In genomic region chr4:88219099-88219498, GRCh38 we compare ENCODE assay signal across 8 cellular contexts.
DNase-seq lines count a peak whose midpoint lies in the region; ATAC-seq and TF ChIP-seq lines count a peak whose summit lies in the region.

No MANE protein-coding gene starts in this region.

- H3K4me3 ChIP-seq in LNCaP clone FGC (ENCODE audit: low read depth, low read length), result no peak overlapping the region
- no peak overlapping the region for H3K4me3 ChIP-seq in effector memory CD4-positive, alpha-beta T cell (ENCODE audit: insufficient read depth, low read depth, low read length, poor library complexity, severe bottlenecking)

- peaks cover 0 to 5% (median 0%) of the 10 kb centered on the region in 3 donors for H3K27me3 Mint-ChIP-seq in naive B cell

- H3K4me3 Mint-ChIP-seq in naive B cell, result no peak overlapping the region

- in situ Hi-C loops in Caki2 (cut with HindIII; ENCODE audit: low pct_unique_long_range_greater_than_20kb, low sequenced_read_pairs), result no loop called here

- no peaks in the 10 kb centered on the region for H3K4me1 ChIP-seq in effector memory CD4-positive, alpha-beta T cell (ENCODE audit: control insufficient read depth, insufficient read depth, low read length, poor library complexity, severe bottlenecking)

- ATAC-seq in GM19438 (IDR thresholded peaks at IDR 0.05; ENCODE audit: low read depth, unreplicated experiment) (peak; percentile 72), naive B cell (ENCODE audit: low read depth in 2 of 2) (peak; percentile 48 to 68)

- peaks cover 0 to 5% (median 0%) of the 10 kb centered on the region in 7 donors for H3K9me3 Mint-ChIP-seq in naive B cell

- DNase-seq in Caki2 (ENCODE audit: low read depth) (peak; percentile 32), LNCaP clone FGC (ENCODE audit: low read depth) (no peak), SHP77 (lab: John Stamatoyannopoulos, UW) (peak; percentile 12 to 24), epidermal melanocyte (ENCODE audit: insufficient read length, low spot score) (peak; percentile 51), naive B cell (peak; percentile 53), islet precursor cell (no peak)
- DNase-seq in effector memory CD4-positive, alpha-beta T cell, result no peak

- peaks cover 2 to 7% (median 6%) of the 10 kb centered on the region in 3 donors for H3K4me1 Mint-ChIP-seq in naive B cell

- no peaks in the 10 kb centered on the region for H3K36me3 ChIP-seq in effector memory CD4-positive, alpha-beta T cell (ENCODE audit: control insufficient read depth, insufficient read depth, low read length)

- no peak overlapping the region for H3K27ac ChIP-seq in effector memory CD4-positive, alpha-beta T cell (ENCODE audit: insufficient read depth, low read length, poor library complexity, severe bottlenecking)

- H3K27me3 ChIP-seq in effector memory CD4-positive, alpha-beta T cell (replicated peaks; ENCODE audit: control insufficient read depth, insufficient read depth, low read length, poor library complexity, severe bottlenecking), result no peaks in the 10 kb centered on the region

- no peaks in the 10 kb centered on the region for H3K36me3 Mint-ChIP-seq in naive B cell

- TF ChIP-seq CTCF in LNCaP clone FGC (IDR thresholded peaks at IDR 0.05; ENCODE audit: control insufficient read depth, extremely low read depth, insufficient read depth), result peak; percentile 47

- no peaks in the 10 kb centered on the region for H3K9me3 ChIP-seq in effector memory CD4-positive, alpha-beta T cell (ENCODE audit: control insufficient read depth, low read length)

- no peak overlapping the region for H3K27ac Mint-ChIP-seq in naive B cell

Comparison
In these comparisons a context has a peak if more than half of its experiments do, and no peak if none do; other contexts are left out.
1. DNase-seq: peak in Caki2 (single experiment), SHP77 (2 of 2), epidermal melanocyte (single experiment) and naive B cell (single experiment); none in LNCaP clone FGC (single experiment), islet precursor cell (single experiment) and effector memory CD4-positive, alpha-beta T cell (0 of 3).